ENCODE assay signal across 1 cellular context in genomic region chr2:112686348-112687217, GRCh38.
TF ChIP-seq lines count a peak whose summit lies in the region.

No MANE protein-coding gene starts in this region.

TF ChIP-seq in HEK293, 187 proteins besides CTCF, POLR2A, EP300 and RAD21:
- TF ChIP-seq ZNF121 (tag by site-specific recombination; IDR thresholded peaks at IDR 0.05) (0 out of 2 replicates have a peak, but pooled peaks have one; percentile 44), YY2 (tag by site-specific recombination; IDR thresholded peaks at IDR 0.05) (no peak), ZNF449 (tag by site-specific recombination; IDR thresholded peaks at IDR 0.05) (no peak)
TF ChIP-seq in HEK293: peak in this region for 1.
